20 cellular contexts compared by ENCODE assay signal in genomic region chr9:80369641-80370040, GRCh38.
"Had no signal": no experiment of that assay in that cellular context is flagged by ENCODE, and none has a peak within 500 bp of the region (broad histone marks: within the 10 kb centered on the region; RNA-seq: fewer than 3 reads in every experiment).

No MANE protein-coding gene starts in this region.

- ATAC-seq: activated naive CD8-positive, alpha-beta T cell treated with anti-CD3 and anti-CD28 coated beads, Interleukin-2, amount 50 U/mL, for 24 hours; activated T-helper 17 cell treated with anti-CD3 and anti-CD28 coated beads, Interleukin-2, amount 50 U/mL, for 72 hours; gastroesophageal sphincter; left lobe of liver; mucosa of descending colon; naive thymus-derived CD8-positive, alpha-beta T cell had no signal

- H3K27me3 ChIP-seq: ascending aorta, gastroesophageal sphincter, tibial nerve, uterus had no signal

- H3K27ac ChIP-seq: ascending aorta, gastroesophageal sphincter, tibial nerve, uterus had no signal

- H3K4me3 ChIP-seq: ascending aorta, gastroesophageal sphincter, mucosa of descending colon, tibial nerve, uterus had no signal

- DNase-seq: activated naive CD4-positive, alpha-beta T cell treated with anti-CD3 and anti-CD28 coated beads for 36 hours; activated naive CD8-positive, alpha-beta T cell treated with anti-CD3 and anti-CD28 coated beads, Interleukin-2, amount 50 U/mL, for 24 hours; activated T-cell treated with anti-CD3 and anti-CD28 coated beads for 4 hours; central memory CD4-positive, alpha-beta T cell; cortex of kidney; effector CD4-positive, alpha-beta T cell; mucosa of descending colon; naive thymus-derived CD8-positive, alpha-beta T cell; retina; stimulated activated CD4-positive, alpha-beta T cell treated with anti-CD3 and anti-CD28 coated beads, Interleukin-15, amount 100 ng/mL, for 24 hours; stimulated activated CD4-positive, alpha-beta T cell treated with anti-CD3 and anti-CD28 coated beads, Interleukin-4, amount 100 ng/mL, for 1 hour; stimulated activated naive CD4-positive, alpha-beta T cell; substantia nigra; uterus had no signal

- H3K4me1 ChIP-seq: ascending aorta, gastroesophageal sphincter, tibial nerve, uterus had no signal

- FAIRE-seq: islet of Langerhans had no signal

- H3K36me3 ChIP-seq: ascending aorta, gastroesophageal sphincter, tibial nerve, uterus had no signal

- H3K9me3 ChIP-seq: ascending aorta, uterus had no signal
